Comparison of ENCODE assay signal across 8 cellular contexts in genomic region chr16:66502020-66502913, GRCh38. TPM values are rescaled to one million over a fixed set of nuclear protein-coding genes. Genes with fewer than 3 reads are reported as not detected.
DNase-seq lines count a peak whose midpoint lies in the region; ATAC-seq and TF ChIP-seq lines count a peak whose summit lies in the region.

No MANE protein-coding gene starts in this region.

- H3K27ac Mint-ChIP-seq in Calu3 (ENCODE audit: unreplicated experiment) = peak overlapping the region; percentile 16

- H3K27ac ChIP-seq in VCaP = peak overlapping the region; percentile 5; the same call in 1 of the 2 replicates
- peak overlapping the region in 6 of 12 donors; percentile 1 to 53 (median 20) for H3K27ac ChIP-seq in heart left ventricle
- peak overlapping the region; percentile 0 to 45 (median 23) for H3K27ac ChIP-seq in sigmoid colon

- H3K4me1 Mint-ChIP-seq in Calu3 (ENCODE audit: low read depth, unreplicated experiment) = peaks cover 38% of the 10 kb centered on the region

- CTCF ChIA-PET in Calu3 (lab: Charles Lee) = interaction anchor here (0.6 kb wide), 1 partner anchor 160 kb away, joined by 5 read pairs; no protein-coding TSS in a partner anchor

- no peak for TF ChIP-seq EP300 in sigmoid colon (IDR thresholded peaks at IDR 0.05)

- intact Hi-C loops in Calu3 (cut with micrococcal nuclease; ENCODE audit: unreplicated experiment) = no loop called here
- intact Hi-C loops in heart left ventricle (cut with DNase I) = no loop called here
- intact Hi-C loops in sigmoid colon (cut with DNase I) = no loop called here

- WGBS in heart left ventricle, 4 donors = 72 to 82% (median 74%) methylated on average over 12 of the region's 12 CpGs
- 91% methylated on average over 12 of the region's 12 CpGs for WGBS in sigmoid colon, 2 donors

- no peaks in the 10 kb centered on the region for H3K9me3 ChIP-seq in heart left ventricle
- H3K9me3 ChIP-seq in sigmoid colon = no peaks in the 10 kb centered on the region

- H3K27me3 Mint-ChIP-seq in Calu3 (ENCODE audit: unreplicated experiment) = no peaks in the 10 kb centered on the region

- H3K4me1 ChIP-seq in heart left ventricle (peaks cover 0 to 22% (median 10%) of the 10 kb centered on the region in 12 donors), sigmoid colon (peaks cover 0 to 18% (median 4%) of the 10 kb centered on the region in 4 donors)

- peaks cover 27% of the 10 kb centered on the region for H3K36me3 Mint-ChIP-seq in Calu3 (ENCODE audit: insufficient read depth, unreplicated experiment)

- ATAC-seq in heart left ventricle = peak; percentile 65 to 88 (median 68)

- H3K27me3 ChIP-seq in heart left ventricle = no peaks in the 10 kb centered on the region
- H3K27me3 ChIP-seq in sigmoid colon = no peaks in the 10 kb centered on the region

- no peak overlapping the region for H3K4me3 Mint-ChIP-seq in Calu3 (ENCODE audit: low read depth, unreplicated experiment)

- no TSS peak for BruUV-seq in Calu3 (replicated peaks; lab: Mats Ljungman, UMichigan)

- DNase-seq in Calu3 (no peak), heart left ventricle (peak in 3 of 5 donors; percentile 17 to 63 (median 55)), sigmoid colon (peak; percentile 88), COLO829 (ENCODE audit: low spot score) (no peak), cortex of kidney (lab: John Stamatoyannopoulos, UW) (no peak), pons (ENCODE audit: low spot score) (no peak), NCI-H187 treated with DMSO at 0.1 percent for 48 hours (lab: John Stamatoyannopoulos, UW) (no peak)

- H3K4me3 ChIP-seq in heart left ventricle (no peak overlapping the region), sigmoid colon (no peak overlapping the region)

- H3K9me3 Mint-ChIP-seq in Calu3 (ENCODE audit: low read depth, unreplicated experiment) = no peaks in the 10 kb centered on the region

- TF ChIP-seq CTCF in Calu3 (IDR thresholded peaks at IDR 0.05; ENCODE audit: unreplicated experiment) (no peak), VCaP (conservative IDR thresholded peaks at IDR 0.05) (no peak), heart left ventricle (IDR thresholded peaks at IDR 0.05) (no peak), sigmoid colon (IDR thresholded peaks at IDR 0.05) (no peak)

- H3K36me3 ChIP-seq in heart left ventricle (peaks cover 0 to 4% (median 0%) of the 10 kb centered on the region in 9 donors), sigmoid colon (peaks cover 0 to 3% (median 2%) of the 10 kb centered on the region in 4 donors)

- TF ChIP-seq POLR2A in heart left ventricle (IDR thresholded peaks at IDR 0.05) (no peak), sigmoid colon (IDR thresholded peaks at IDR 0.05) (no peak)

RNA-seq across cellular contexts. Expression of gene TK2, which starts 47.7 kb away (rescaled TPM):
- total RNA-seq in Calu3 (2022) (53.2 and 56.6 TPM in 2 replicates), heart left ventricle (10 to 100 TPM; 13.9 to 29.4 (median 17.4) TPM), sigmoid colon (10 to 100 TPM; 17.6 to 32.7 (median 22.2) TPM)
- polyA plus RNA-seq in heart left ventricle (10 to 100 TPM in 1 of 2 donors, 1 to 10 TPM in 1; 9.4 to 10.5 TPM), sigmoid colon (10 to 100 TPM in 2 of 3 donors, 1 to 10 TPM in 1; 9.6 to 15.0 (median 11.6) TPM)

RNA-seq across cellular contexts. Expression of gene CKLF, which starts 50.1 kb away (rescaled TPM):
- total RNA-seq in Calu3 (2022) (217 and 293 TPM in 2 replicates), heart left ventricle (10 to 100 TPM in 2 of 9 donors, 1 to 10 TPM in 7; 4.1 to 28.9 (median 6.4) TPM), sigmoid colon (10 to 100 TPM; 24.1 to 53.6 (median 37.3) TPM)
- polyA plus RNA-seq in heart left ventricle (10 to 100 TPM in 1 of 2 donors, 1 to 10 TPM in 1; 4.9 to 18.8 TPM), sigmoid colon (10 to 100 TPM; 40.2 to 57.4 (median 48.6) TPM)

Comparison
In these comparisons a context has a peak if more than half of its experiments do, and no peak if none do; other contexts are left out.
1. DNase-seq: peak in heart left ventricle (3 of 5) and sigmoid colon (single experiment); none in Calu3 (single experiment), COLO829 (single experiment), cortex of kidney (single experiment), pons (single experiment) and NCI-H187 treated with DMSO at 0.1 percent for 48 hours (single experiment).